8 cellular contexts compared by ENCODE assay signal in genomic region chr21:18041012-18041411, GRCh38.
DNase-seq lines count a peak whose midpoint lies in the region; ATAC-seq and TF ChIP-seq lines count a peak whose summit lies in the region.

No MANE protein-coding gene starts in this region.

- no peak overlapping the region for H3K27ac Mint-ChIP-seq in effector memory CD8-positive, alpha-beta T cell
- no peak overlapping the region for H3K27ac Mint-ChIP-seq in stimulated activated memory B cell treated with anti-CD40 and anti-IgM and Interleukin-4, amounts not matched to agents 10 μg/mL and 1 μg/mL and 100 μg/mL, for 72 hours

- 20% methylated on average over 3 of the region's 3 CpGs for WGBS in smooth muscle cell (ENCODE audit: low lambda C conversion rate)
- WGBS in gastroesophageal sphincter (ENCODE audit: low coverage in 1 of 2), 2 donors = 6 to 30% methylated on average over 3 of the region's 3 CpGs

- no peaks in the 10 kb centered on the region for H3F3A ChIP-seq in smooth muscle cell (ENCODE audit: low read depth)

- no peaks in the 10 kb centered on the region for H3K4me1 ChIP-seq in smooth muscle cell (ENCODE audit: low read depth)
- no peaks in the 10 kb centered on the region for H3K4me1 ChIP-seq in gastroesophageal sphincter

- no peak for TF ChIP-seq POLR2A in gastroesophageal sphincter (IDR thresholded peaks at IDR 0.05)

- H3K36me3 Mint-ChIP-seq in effector memory CD8-positive, alpha-beta T cell (ENCODE audit: insufficient read depth) = no peaks in the 10 kb centered on the region
- H3K36me3 Mint-ChIP-seq in stimulated activated memory B cell treated with anti-CD40 and anti-IgM and Interleukin-4, amounts not matched to agents 10 μg/mL and 1 μg/mL and 100 μg/mL, for 72 hours = no peaks in the 10 kb centered on the region

- no peaks in the 10 kb centered on the region for H3K36me3 ChIP-seq in smooth muscle cell (ENCODE audit: low read depth)
- H3K36me3 ChIP-seq in gastroesophageal sphincter = no peaks in the 10 kb centered on the region

- H3K4me3 ChIP-seq in HFF-Myc (replicated peaks; ENCODE audit: low read depth, low read length) (no peak overlapping the region), smooth muscle cell (no peak overlapping the region), gastroesophageal sphincter (no peak overlapping the region)

- H2AFZ ChIP-seq in smooth muscle cell (ENCODE audit: low read depth) = no peak overlapping the region

- H3K27me3 ChIP-seq in smooth muscle cell (ENCODE audit: low read depth) (no peaks in the 10 kb centered on the region), gastroesophageal sphincter (no peaks in the 10 kb centered on the region)

- H3K27ac ChIP-seq in smooth muscle cell (ENCODE audit: low read depth) (no peak overlapping the region), gastroesophageal sphincter (no peak overlapping the region)

- peak; percentile 51 for ATAC-seq in effector memory CD8-positive, alpha-beta T cell (replicated peaks)
- ATAC-seq in left lobe of liver (no peak), gastroesophageal sphincter (no peak)
- no peak for ATAC-seq in stimulated activated memory B cell treated with anti-CD40 and anti-IgM and Interleukin-4, amounts not matched to agents 10 μg/mL and 1 μg/mL and 100 μg/mL, for 72 hours

- TF ChIP-seq EP300 in gastroesophageal sphincter (IDR thresholded peaks at IDR 0.05) = no peak

- no peaks in the 10 kb centered on the region for H3K4me1 Mint-ChIP-seq in effector memory CD8-positive, alpha-beta T cell (ENCODE audit: low read depth in 2 of 2)
- H3K4me1 Mint-ChIP-seq in stimulated activated memory B cell treated with anti-CD40 and anti-IgM and Interleukin-4, amounts not matched to agents 10 μg/mL and 1 μg/mL and 100 μg/mL, for 72 hours = no peaks in the 10 kb centered on the region

- no peaks in the 10 kb centered on the region for H3K27me3 Mint-ChIP-seq in effector memory CD8-positive, alpha-beta T cell
- H3K27me3 Mint-ChIP-seq in stimulated activated memory B cell treated with anti-CD40 and anti-IgM and Interleukin-4, amounts not matched to agents 10 μg/mL and 1 μg/mL and 100 μg/mL, for 72 hours = no peaks in the 10 kb centered on the region

- H3K9ac ChIP-seq in smooth muscle cell (ENCODE audit: low read depth) = no peak overlapping the region

- H3K9me3 ChIP-seq in smooth muscle cell (replicated peaks; ENCODE audit: low read depth) = no peaks in the 10 kb centered on the region
- no peaks in the 10 kb centered on the region for H3K9me3 ChIP-seq in gastroesophageal sphincter

- no peak overlapping the region for H3K4me3 Mint-ChIP-seq in effector memory CD8-positive, alpha-beta T cell
- no peak overlapping the region for H3K4me3 Mint-ChIP-seq in stimulated activated memory B cell treated with anti-CD40 and anti-IgM and Interleukin-4, amounts not matched to agents 10 μg/mL and 1 μg/mL and 100 μg/mL, for 72 hours

- peak; percentile 13 for TF ChIP-seq CTCF in HFF-Myc (IDR thresholded peaks at IDR 0.05; ENCODE audit: low read depth, low read length, missing control alignments)
- peak; percentile 43 for TF ChIP-seq CTCF in smooth muscle cell (IDR thresholded peaks at IDR 0.05; ENCODE audit: borderline replicate concordance, insufficient read depth, poor library complexity, severe bottlenecking)
- peak in 1 of 4 experiments; percentile 8 for TF ChIP-seq CTCF in gastroesophageal sphincter (IDR thresholded peaks at IDR 0.05)

- H4K20me1 ChIP-seq in smooth muscle cell (ENCODE audit: low read depth) = no peaks in the 10 kb centered on the region

- H3K79me2 ChIP-seq in smooth muscle cell (ENCODE audit: low read depth) = no peaks in the 10 kb centered on the region

- DNase-seq in CMK (ENCODE audit: low read depth) (peak; percentile 21), HFF-Myc (ENCODE audit: extremely low read depth, low read depth) (no peak), NCI-H446 treated with DMSO at 0.1 percent for 48 hours (lab: John Stamatoyannopoulos, UW) (peak; percentile 63), smooth muscle cell (lab: John Stamatoyannopoulos, UW; ENCODE audit: unreplicated experiment) (no peak), left lobe of liver (ENCODE audit: low spot score) (no peak)
- peak in 2 of 3 experiments; percentile 1 to 2 for DNase-seq in effector memory CD8-positive, alpha-beta T cell

- no peak overlapping the region for H3K4me2 ChIP-seq in smooth muscle cell

- H3K9me3 Mint-ChIP-seq in effector memory CD8-positive, alpha-beta T cell = no peaks in the 10 kb centered on the region
- H3K9me3 Mint-ChIP-seq in stimulated activated memory B cell treated with anti-CD40 and anti-IgM and Interleukin-4, amounts not matched to agents 10 μg/mL and 1 μg/mL and 100 μg/mL, for 72 hours = peaks cover 3% of the 10 kb centered on the region

Comparison
In these comparisons a context has a peak if more than half of its experiments do, and no peak if none do; other contexts are left out.
1. DNase-seq: peak in CMK (single experiment), NCI-H446 treated with DMSO at 0.1 percent for 48 hours (single experiment) and effector memory CD8-positive, alpha-beta T cell (2 of 3); none in HFF-Myc (single experiment), smooth muscle cell (single experiment) and left lobe of liver (single experiment).